In genomic region chr3:140223631-140224030, GRCh38 we compare ENCODE assay signal across 19 cellular contexts.
DNase-seq lines count a peak whose midpoint lies in the region; ATAC-seq and TF ChIP-seq lines count a peak whose summit lies in the region.
"Had no signal": no experiment of that assay in that cellular context is flagged by ENCODE, and none has a peak within 500 bp of the region (broad histone marks: within the 10 kb centered on the region; RNA-seq: fewer than 3 reads in every experiment).

No MANE protein-coding gene starts in this region.

- TF ChIP-seq CTCF in osteocyte (IDR thresholded peaks at IDR 0.05), result no peak

- H3K27ac ChIP-seq in epithelial cell of prostate, result no peak overlapping the region
- H3K27ac ChIP-seq: gastroesophageal sphincter, tibial artery had no signal

- H3K9me3 Mint-ChIP-seq in osteocyte (ENCODE audit: unreplicated experiment), result peaks cover 8% of the 10 kb centered on the region

- no peaks in the 10 kb centered on the region for H3K27me3 Mint-ChIP-seq in osteocyte (ENCODE audit: unreplicated experiment)
- H3K27me3 Mint-ChIP-seq: activated naive CD8-positive, alpha-beta T cell treated with anti-CD3 and anti-CD28 coated beads, Interleukin-2, amount 10 ng/mL, durations not matched to agents 7 days and 5 days; progenitor cell of endocrine pancreas had no signal

- H3K4me3 Mint-ChIP-seq in osteocyte (ENCODE audit: unreplicated experiment), result no peak overlapping the region
- H3K4me3 Mint-ChIP-seq: activated CD8-positive, alpha-beta T cell treated with anti-CD3 and anti-CD28 coated beads for 36 hours; activated naive CD8-positive, alpha-beta T cell treated with anti-CD3 and anti-CD28 coated beads, Interleukin-2, amount 10 ng/mL, durations not matched to agents 7 days and 5 days; central memory CD8-positive, alpha-beta T cell; H9; naive thymus-derived CD8-positive, alpha-beta T cell had no signal

- peak overlapping the region; percentile 21 for H3K27ac Mint-ChIP-seq in osteocyte (ENCODE audit: unreplicated experiment)
- H3K27ac Mint-ChIP-seq: activated CD8-positive, alpha-beta T cell treated with anti-CD3 and anti-CD28 coated beads for 36 hours; activated naive CD8-positive, alpha-beta T cell treated with anti-CD3 and anti-CD28 coated beads, Interleukin-2, amount 10 ng/mL, durations not matched to agents 7 days and 5 days; naive thymus-derived CD8-positive, alpha-beta T cell; progenitor cell of endocrine pancreas had no signal

- DNase-seq in HT-29 (ENCODE audit: low spot score) (peak; percentile 65), RPMI7951 (ENCODE audit: low read depth) (peak; percentile 44), epithelial cell of prostate (ENCODE audit: low read depth, low spot score) (peak; percentile 69), osteocyte (ENCODE audit: extremely low spot score, unreplicated experiment) (no peak), MV-4-11 (lab: John Stamatoyannopoulos, UW) (no peak)
- DNase-seq in activated CD8-positive, alpha-beta memory T cell treated with anti-CD3 and anti-CD28 coated beads, Interleukin-2, amount 50 U/mL, for 4 hours, result no peak
- DNase-seq: activated CD8-positive, alpha-beta T cell treated with anti-CD3 and anti-CD28 coated beads for 36 hours; activated naive CD8-positive, alpha-beta T cell treated with anti-CD3 and anti-CD28 coated beads, Interleukin-2, amount 10 ng/mL, durations not matched to agents 7 days and 5 days; activated T-cell treated with anti-CD3 and anti-CD28 coated beads, Interleukin-2, amount 50 U/mL, for 48 hours; H9; naive thymus-derived CD8-positive, alpha-beta T cell; NCI-H146; RPMI8226; stimulated activated naive CD4-positive, alpha-beta T cell; tibial artery had no signal

- H3K4me1 Mint-ChIP-seq in osteocyte (ENCODE audit: unreplicated experiment), result peaks cover 15% of the 10 kb centered on the region
- H3K4me1 Mint-ChIP-seq: activated naive CD8-positive, alpha-beta T cell treated with anti-CD3 and anti-CD28 coated beads, Interleukin-2, amount 10 ng/mL, durations not matched to agents 7 days and 5 days; central memory CD8-positive, alpha-beta T cell; naive thymus-derived CD8-positive, alpha-beta T cell had no signal

- peaks cover 3% of the 10 kb centered on the region for H3K36me3 Mint-ChIP-seq in osteocyte (ENCODE audit: unreplicated experiment)
- H3K36me3 Mint-ChIP-seq: activated naive CD8-positive, alpha-beta T cell treated with anti-CD3 and anti-CD28 coated beads, Interleukin-2, amount 10 ng/mL, durations not matched to agents 7 days and 5 days; naive thymus-derived CD8-positive, alpha-beta T cell had no signal

- ATAC-seq in HG03571 (IDR thresholded peaks at IDR 0.05; ENCODE audit: unreplicated experiment), result no peak
- ATAC-seq: activated CD8-positive, alpha-beta T cell treated with anti-CD3 and anti-CD28 coated beads for 36 hours; gastroesophageal sphincter; naive thymus-derived CD8-positive, alpha-beta T cell had no signal

Comparison
In these comparisons a context has a peak if more than half of its experiments do, and no peak if none do; other contexts are left out.
1. DNase-seq: peak in HT-29 (single experiment), RPMI7951 (single experiment) and epithelial cell of prostate (single experiment); none in osteocyte (single experiment), MV-4-11 (single experiment) and activated CD8-positive, alpha-beta memory T cell treated with anti-CD3 and anti-CD28 coated beads, Interleukin-2, amount 50 U/mL, for 4 hours (single experiment).